Comparison of ENCODE assay signal across 8 cellular contexts in genomic region chr10:7410306-7410799, GRCh38. TPM values are rescaled to one million over a fixed set of nuclear protein-coding genes. Genes with fewer than 3 reads are reported as not detected.
A peak's percentile ranks its signal among the peaks of the same experiment; 100 is the strongest.
DNase-seq lines count a peak whose midpoint lies in the region; ATAC-seq and TF ChIP-seq lines count a peak whose summit lies in the region.

No MANE protein-coding gene starts in this region.

- peaks cover 12% of the 10 kb centered on the region for H3K79me1 ChIP-seq in trophoblast cell (ENCODE audit: low read length)

- H2AK5ac ChIP-seq in trophoblast cell (ENCODE audit: low read length), result no peak overlapping the region

- H3K4ac ChIP-seq in trophoblast cell (ENCODE audit: low read depth, low read length), result peak overlapping the region; percentile 49

- DNase-seq in BJ (ENCODE audit: low read depth) (no peak), germinal center (ENCODE audit: low spot score) (peak; percentile 29), trophoblast cell (peak in 1 of 2 donors; percentile 35), GF-D8 (lab: John Stamatoyannopoulos, UW) (no peak)
- DNase-seq in activated T-cell treated with anti-CD3 and anti-CD28 coated beads, Interleukin-2, amount 50 U/mL, for 72 hours, result peak; percentile 57

- POLR2A ChIA-PET in BJ (lab: Charles Lee), result no interaction called here

- peak overlapping the region; percentile 78 for H2BK120ac ChIP-seq in trophoblast cell (ENCODE audit: insufficient read depth, low read length, poor library complexity)

- H3K9ac ChIP-seq in trophoblast cell (ENCODE audit: low read length), result no peak overlapping the region

- no peak for TF ChIP-seq CTCF in BJ (IDR thresholded peaks at IDR 0.05; ENCODE audit: insufficient read depth, low read depth, low read length)

- no peak overlapping the region for H3K14ac ChIP-seq in trophoblast cell (ENCODE audit: low read length)

- H3K4me1 Mint-ChIP-seq in IgD-negative memory B cell, result peaks cover 1 to 26% (median 14%) of the 10 kb centered on the region in 3 donors
- H3K4me1 Mint-ChIP-seq in activated T-cell treated with anti-CD3 and anti-CD28 coated beads, Interleukin-2, amount 50 U/mL, for 72 hours (ENCODE audit: low read depth), result peaks cover 46% of the 10 kb centered on the region

- peaks cover 12% of the 10 kb centered on the region for H3K27me3 Mint-ChIP-seq in IgD-negative memory B cell
- peaks cover 15% of the 10 kb centered on the region for H3K27me3 Mint-ChIP-seq in activated T-cell treated with anti-CD3 and anti-CD28 coated beads, Interleukin-2, amount 50 U/mL, for 72 hours (ENCODE audit: low read depth)

- H4K8ac ChIP-seq in trophoblast cell (ENCODE audit: low read depth, low read length), result peak overlapping the region; percentile 76

- H3K4me2 ChIP-seq in trophoblast cell (ENCODE audit: low read length), result peak overlapping the region; percentile 87

- no peak overlapping the region for H2BK5ac ChIP-seq in trophoblast cell (ENCODE audit: low read depth, low read length, poor library complexity)

- peaks cover 2% of the 10 kb centered on the region for H3K36me3 Mint-ChIP-seq in IgD-negative memory B cell
- peaks cover 2 to 4% of the 10 kb centered on the region in 2 donors for H3K36me3 Mint-ChIP-seq in activated T-cell treated with anti-CD3 and anti-CD28 coated beads, Interleukin-2, amount 50 U/mL, for 72 hours (ENCODE audit: insufficient read depth in 2 of 2)

- no peak overlapping the region for H3K18ac ChIP-seq in trophoblast cell (ENCODE audit: low read length)

- CTCF ChIA-PET in BJ (lab: Yijun Ruan, JAX), result interaction anchor here (0.9 to 1.4 kb wide), 2 partner anchors 13 to 35 kb away, joined by 4 read pairs; no protein-coding TSS in a partner anchor

- H3K36me3 ChIP-seq in BJ (ENCODE audit: control insufficient read depth, insufficient read depth, low read length) (no peaks in the 10 kb centered on the region), trophoblast cell (ENCODE audit: control insufficient read depth in 1 of 2, insufficient read depth in 2 of 2, low read length in 2 of 2) (no peaks in the 10 kb centered on the region)

- H3K9me3 Mint-ChIP-seq in IgD-negative memory B cell, result no peaks in the 10 kb centered on the region
- H3K9me3 Mint-ChIP-seq in activated T-cell treated with anti-CD3 and anti-CD28 coated beads, Interleukin-2, amount 50 U/mL, for 72 hours, result no peaks in the 10 kb centered on the region

- no CpG with 5 or more reads among the region's 35 CpGs for WGBS in trophoblast cell (ENCODE audit: extremely low coverage, insufficient coverage, insufficient read length)

- H3K27ac Mint-ChIP-seq in IgD-negative memory B cell, result peak overlapping the region; percentile 46 to 91 (median 73)
- H3K27ac Mint-ChIP-seq in activated T-cell treated with anti-CD3 and anti-CD28 coated beads, Interleukin-2, amount 50 U/mL, for 72 hours, result peak overlapping the region; percentile 98

- H3K27me3 ChIP-seq in BJ (ENCODE audit: control insufficient read depth, insufficient read depth, low read length), result peaks cover 38% of the 10 kb centered on the region
- H3K27me3 ChIP-seq in trophoblast cell (ENCODE audit: insufficient read depth, low read length), result peaks cover 11% of the 10 kb centered on the region

- H3K4me3 Mint-ChIP-seq in IgD-negative memory B cell, result peak overlapping the region; percentile 92 to 97 (median 96)
- H3K4me3 Mint-ChIP-seq in activated T-cell treated with anti-CD3 and anti-CD28 coated beads, Interleukin-2, amount 50 U/mL, for 72 hours, result peak overlapping the region; percentile 97 to 100

- H4K12ac ChIP-seq in trophoblast cell (ENCODE audit: low read depth, low read length), result no peak overlapping the region

- H3K4me3 ChIP-seq in BJ (ENCODE audit: low read depth, low read length), result peak overlapping the region; percentile 47
- peak overlapping the region; percentile 86 for H3K4me3 ChIP-seq in trophoblast cell (ENCODE audit: low read depth, low read length)

- H3K27ac ChIP-seq in trophoblast cell (ENCODE audit: low read depth, low read length), result no peak overlapping the region

- H3K79me2 ChIP-seq in trophoblast cell (ENCODE audit: control insufficient read depth, insufficient read depth, low read length, poor library complexity), result peaks cover 8% of the 10 kb centered on the region

- peaks cover 2% of the 10 kb centered on the region for H3K9me3 ChIP-seq in trophoblast cell (ENCODE audit: insufficient read depth, low read depth, low read length)

- no peak overlapping the region for H3K23ac ChIP-seq in trophoblast cell (ENCODE audit: low read length)

- no peak overlapping the region for H2BK12ac ChIP-seq in trophoblast cell (ENCODE audit: low read length)

- H4K91ac ChIP-seq in trophoblast cell (ENCODE audit: low read depth, low read length), result peak overlapping the region; percentile 71

- H3K4me1 ChIP-seq in trophoblast cell (ENCODE audit: control insufficient read depth in 1 of 2, insufficient read depth in 2 of 2, low read length in 2 of 2), result peaks cover 28 to 35% of the 10 kb centered on the region in 2 experiments

- peak; percentile 9 to 39 for ATAC-seq in activated T-cell treated with anti-CD3 and anti-CD28 coated beads, Interleukin-2, amount 50 U/mL, for 72 hours (replicated peaks in 1 of 2)
- ATAC-seq in HG02870 (IDR thresholded peaks at IDR 0.05; ENCODE audit: unreplicated experiment), result no peak
- ATAC-seq in GM21515 (IDR thresholded peaks at IDR 0.05; ENCODE audit: unreplicated experiment), result no peak

- H2AFZ ChIP-seq in trophoblast cell (ENCODE audit: insufficient read depth, low read length, poor library complexity), result peak overlapping the region; percentile 79

RNA-seq across cellular contexts. Expression of gene SFMBT2, which starts 0.5 kb away (rescaled TPM):
- polyA plus RNA-seq in BJ (2011; rRNA removed) (0.06 TPM in 2 replicates), IgD-negative memory B cell (1.6 TPM)
- 0.10 and 0.14 TPM in 2 replicates for polyA minus RNA-seq in BJ (2011; rRNA and poly(A)+ RNA removed)
- 10 to 100 TPM; 28.2 to 42.1 TPM for total RNA-seq in activated T-cell treated with anti-CD3 and anti-CD28 coated beads, Interleukin-2, amount 50 U/mL, for 72 hours
- polyA plus RNA-seq in trophoblast cell (2013), result 1.3 and 1.6 TPM in 2 replicates

Comparison
In these comparisons a context has a peak if more than half of its experiments do, and no peak if none do; other contexts are left out.
1. DNase-seq: peak in activated T-cell treated with anti-CD3 and anti-CD28 coated beads, Interleukin-2, amount 50 U/mL, for 72 hours (2 of 2) and germinal center (single experiment); none in BJ (single experiment) and GF-D8 (single experiment).
2. ATAC-seq: peak in activated T-cell treated with anti-CD3 and anti-CD28 coated beads, Interleukin-2, amount 50 U/mL, for 72 hours (2 of 2); none in HG02870 (single experiment) and GM21515 (single experiment).